Comparison of ENCODE assay signal across 27 cellular contexts in the genomic region with DNA sequence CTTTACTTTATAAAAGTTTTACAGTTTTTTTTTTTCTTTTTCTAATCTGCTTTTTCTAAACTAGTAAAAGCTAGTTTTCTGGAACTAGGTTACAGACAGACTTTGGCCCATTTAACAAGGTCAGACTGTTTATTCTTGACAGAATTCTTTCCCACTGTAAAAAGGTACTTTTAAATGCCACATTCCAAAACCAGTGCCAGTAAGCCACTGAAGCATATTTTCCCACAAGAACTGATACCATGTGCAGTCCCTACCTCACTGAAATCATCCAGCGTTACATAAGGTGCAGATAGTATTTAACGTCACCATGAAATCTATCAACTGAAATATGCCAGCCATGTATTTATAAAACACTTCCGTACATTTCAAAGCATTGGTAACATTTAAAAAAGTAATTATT.
A peak's percentile ranks its signal among the peaks of the same experiment; 100 is the strongest.
DNase-seq lines count a peak whose midpoint lies in the region; ATAC-seq, FAIRE-seq and TF ChIP-seq lines count a peak whose summit lies in the region.
"Had no signal": no experiment of that assay in that cellular context is flagged by ENCODE, and none has a peak within 500 bp of the region (broad histone marks: within the 10 kb centered on the region; RNA-seq: fewer than 3 reads in every experiment).

No MANE protein-coding gene starts in this region.

- H3K4me3 ChIP-seq in fibroblast of villous mesenchyme (ENCODE audit: low read depth, low read length) (no peak overlapping the region), suprapubic skin (no peak overlapping the region), stomach (no peak overlapping the region)
- H3K4me3 ChIP-seq: mucosa of descending colon, spleen had no signal

- intact Hi-C loops in stomach (cut with DNase I; ENCODE audit: low total_unique reads), result no loop called here

- H3K4me1 ChIP-seq in suprapubic skin (peaks cover 12% of the 10 kb centered on the region), stomach (peaks cover 4 to 53% (median 17%) of the 10 kb centered on the region in 4 donors)

- H3K27me3 ChIP-seq in suprapubic skin, result no peaks in the 10 kb centered on the region
- no peaks in the 10 kb centered on the region for H3K27me3 ChIP-seq in stomach
- H3K27me3 ChIP-seq: spleen had no signal

- peaks cover 100% of the 10 kb centered on the region for H3K36me3 ChIP-seq in KOPT-K1 (ENCODE audit: insufficient read depth, low read length)
- no peaks in the 10 kb centered on the region for H3K36me3 ChIP-seq in suprapubic skin
- H3K36me3 ChIP-seq in stomach, result no peaks in the 10 kb centered on the region
- H3K36me3 ChIP-seq: spleen had no signal

- TF ChIP-seq CTCF in fibroblast of villous mesenchyme (IDR thresholded peaks at IDR 0.05; ENCODE audit: insufficient read depth, low read depth, low read length) (no peak), mesothelial cell of epicardium (IDR thresholded peaks at IDR 0.05; ENCODE audit: unreplicated experiment) (no peak), suprapubic skin (IDR thresholded peaks at IDR 0.05) (no peak), stomach (IDR thresholded peaks at IDR 0.05) (no peak)

- no peak for ATAC-seq in activated T-cell treated with anti-CD3 and anti-CD28 coated beads, Interleukin-2, amount 50 U/mL, for 4 hours
- ATAC-seq: activated CD4-positive, alpha-beta T cell treated with anti-CD3 and anti-CD28 coated beads for 36 hours; mucosa of descending colon had no signal

- FAIRE-seq in A204.1 (lab: Jason Lieb, UNC), result peak; percentile 90
- FAIRE-seq: frontal cortex had no signal

- DNase-seq in fibroblast of villous mesenchyme (ENCODE audit: low read depth), result peak; percentile 83
- no peak for DNase-seq in mesothelial cell of epicardium (ENCODE audit: low spot score in 2 of 2, unreplicated experiment in 2 of 2)
- no peak for DNase-seq in suprapubic skin (ENCODE audit: low spot score in 2 of 2)
- no peak for DNase-seq in activated CD4-positive, alpha-beta T cell treated with anti-CD3 and anti-CD28 coated beads, Interleukin-2, amount 50 U/mL, for 48 hours
- DNase-seq in activated T-cell treated with anti-CD3 and anti-CD28 coated beads, Interleukin-2, amount 50 U/mL, for 4 hours, result no peak
- DNase-seq in stomach, result no peak
- DNase-seq: activated CD4-positive, alpha-beta T cell treated with anti-CD3 and anti-CD28 coated beads for 36 hours; aorta; C1 segment of cervical spinal cord; effector CD8-positive, alpha-beta T cell; Karpas-422; mucosa of descending colon; NCI-H1048; NCI-H2029; NCI-H226; OCI-M1; SIG-M5; spleen; stimulated activated CD4-positive, alpha-beta T cell treated with anti-CD3 and anti-CD28 coated beads, Interleukin-4, amount 100 ng/mL, for 1 hour; stimulated activated naive CD4-positive, alpha-beta T cell treated with Interleukin-2 at 50 U/mL for 16 hours; T-helper 1 cell; trophoblast cell had no signal

- H3K9me3 ChIP-seq in KOPT-K1 (ENCODE audit: insufficient read depth, low read length, poor library complexity, severe bottlenecking), result no peaks in the 10 kb centered on the region
- H3K9me3 ChIP-seq in suprapubic skin, result no peaks in the 10 kb centered on the region
- H3K9me3 ChIP-seq in stomach, result no peaks in the 10 kb centered on the region
- H3K9me3 ChIP-seq: mucosa of descending colon, spleen had no signal

- 85% methylated on average over 3 of the region's 3 CpGs for WGBS in suprapubic skin
- WGBS in stomach, 5 donors, result 32 to 61% (median 43%) methylated on average over 3 of the region's 3 CpGs

- peaks cover 22% of the 10 kb centered on the region for H3K4me1 Mint-ChIP-seq in mesothelial cell of epicardium
- H3K4me1 Mint-ChIP-seq in activated T-cell treated with anti-CD3 and anti-CD28 coated beads, Interleukin-2, amount 50 U/mL, for 4 hours (ENCODE audit: low read depth), result peaks cover 38% of the 10 kb centered on the region

- H3K27me3 Mint-ChIP-seq in mesothelial cell of epicardium (ENCODE audit: low read depth), result no peaks in the 10 kb centered on the region
- H3K27me3 Mint-ChIP-seq in activated T-cell treated with anti-CD3 and anti-CD28 coated beads, Interleukin-2, amount 50 U/mL, for 4 hours (ENCODE audit: low read depth), result no peaks in the 10 kb centered on the region
- H3K27me3 Mint-ChIP-seq: activated CD4-positive, alpha-beta T cell treated with anti-CD3 and anti-CD28 coated beads for 36 hours; activated naive CD4-positive, alpha-beta T cell treated with anti-CD3 and anti-CD28 coated beads, Interleukin-2, amount 50 U/mL, for 24 hours; progenitor cell of endocrine pancreas had no signal

- TF ChIP-seq EP300 in suprapubic skin (IDR thresholded peaks at IDR 0.05) (no peak), stomach (IDR thresholded peaks at IDR 0.05) (no peak)

- peaks cover 18% of the 10 kb centered on the region for H3K36me3 Mint-ChIP-seq in mesothelial cell of epicardium
- peaks cover 40% of the 10 kb centered on the region for H3K36me3 Mint-ChIP-seq in activated T-cell treated with anti-CD3 and anti-CD28 coated beads, Interleukin-2, amount 50 U/mL, for 4 hours (ENCODE audit: insufficient read depth)

- no peak overlapping the region for H3K4me3 Mint-ChIP-seq in mesothelial cell of epicardium
- H3K4me3 Mint-ChIP-seq in activated T-cell treated with anti-CD3 and anti-CD28 coated beads, Interleukin-2, amount 50 U/mL, for 4 hours, result no peak overlapping the region
- H3K4me3 Mint-ChIP-seq: activated CD4-positive, alpha-beta T cell treated with anti-CD3 and anti-CD28 coated beads for 36 hours; activated naive CD4-positive, alpha-beta T cell treated with anti-CD3 and anti-CD28 coated beads, Interleukin-2, amount 50 U/mL, for 24 hours had no signal

- TF ChIP-seq POLR2A in suprapubic skin (IDR thresholded peaks at IDR 0.05) (no peak), stomach (IDR thresholded peaks at IDR 0.05) (no peak)

- no peaks in the 10 kb centered on the region for H3K9me3 Mint-ChIP-seq in mesothelial cell of epicardium
- no peaks in the 10 kb centered on the region for H3K9me3 Mint-ChIP-seq in activated T-cell treated with anti-CD3 and anti-CD28 coated beads, Interleukin-2, amount 50 U/mL, for 4 hours
- H3K9me3 Mint-ChIP-seq: activated naive CD4-positive, alpha-beta T cell treated with anti-CD3 and anti-CD28 coated beads, Interleukin-2, amount 50 U/mL, for 24 hours had no signal

- H3K27ac ChIP-seq in KOPT-K1 (ENCODE audit: low read depth, low read length, poor library complexity, severe bottlenecking), result peak overlapping the region; percentile 65
- H3K27ac ChIP-seq in suprapubic skin, result no peak overlapping the region
- H3K27ac ChIP-seq in stomach, result peak overlapping the region in 1 of 5 donors; percentile 40
- H3K27ac ChIP-seq: spleen had no signal

- peak overlapping the region; percentile 57 for H3K27ac Mint-ChIP-seq in mesothelial cell of epicardium
- H3K27ac Mint-ChIP-seq: progenitor cell of endocrine pancreas had no signal
